Comparison of ENCODE assay signal across 8 cellular contexts in the genomic region with DNA sequence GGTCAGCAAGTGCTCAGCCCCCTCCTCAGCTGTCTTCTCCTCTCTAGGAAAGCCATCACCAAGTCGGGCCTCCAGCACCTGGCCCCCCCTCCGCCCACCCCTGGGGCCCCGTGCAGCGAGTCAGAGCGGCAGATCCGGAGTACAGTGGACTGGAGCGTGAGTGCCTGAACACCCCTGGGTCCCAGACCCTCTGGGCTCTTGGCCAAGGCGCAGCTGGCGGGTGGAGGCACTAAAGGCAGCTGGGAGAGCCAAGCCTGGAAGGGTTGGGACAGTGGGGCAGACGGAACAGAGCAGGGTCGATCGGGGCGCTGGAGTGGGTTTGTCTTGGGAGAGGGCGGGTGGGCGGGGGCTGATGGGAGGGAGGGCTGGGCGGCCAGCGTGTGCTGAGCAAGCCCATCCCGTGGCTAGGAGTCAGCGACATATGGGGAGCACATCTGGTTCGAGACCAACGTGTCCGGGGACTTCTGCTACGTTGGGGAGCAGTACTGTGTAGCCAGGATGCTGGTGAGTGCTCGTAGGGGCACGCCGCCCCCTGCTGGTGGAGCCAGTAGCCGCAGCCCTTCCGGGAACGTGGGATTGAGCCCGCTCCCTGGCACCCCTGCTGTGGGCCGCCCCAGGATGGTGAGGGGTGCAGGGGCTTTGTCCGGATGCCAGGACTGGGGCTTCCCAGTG. TPM values are rescaled to one million over a fixed set of nuclear protein-coding genes. Genes with fewer than 3 reads are reported as not detected.
A peak's percentile ranks its signal among the peaks of the same experiment; 100 is the strongest.
DNase-seq lines count a peak whose midpoint lies in the region; ATAC-seq and TF ChIP-seq lines count a peak whose summit lies in the region.

No MANE protein-coding gene starts in this region.

- no peaks in the 10 kb centered on the region for H3K9me2 ChIP-seq in SU-DHL-6 (replicated peaks; ENCODE audit: insufficient read depth, low read length)

- no peak overlapping the region for H3K4me3 ChIP-seq in SU-DHL-6 (ENCODE audit: insufficient read depth, low read length, poor library complexity, severe bottlenecking)

- H3K9ac ChIP-seq in SU-DHL-6 (ENCODE audit: low read length), result no peak overlapping the region

- H3K27ac Mint-ChIP-seq in activated naive CD8-positive, alpha-beta T cell treated with anti-CD3 and anti-CD28 coated beads for 36 hours, result peak overlapping the region; percentile 90

- H2AFZ ChIP-seq in SU-DHL-6 (ENCODE audit: low read depth, low read length, severe bottlenecking), result no peak overlapping the region

- H4K20me1 ChIP-seq in SU-DHL-6 (ENCODE audit: low read depth, low read length), result no peaks in the 10 kb centered on the region

- DNase-seq in NCI-H1417 (lab: John Stamatoyannopoulos, UW), result peak; percentile 34 to 56 (median 42)
- no peak for DNase-seq in NCI-H1417 treated with DMSO at 0.1 percent for 48 hours (lab: John Stamatoyannopoulos, UW)
- peak; percentile 82 for DNase-seq in activated naive CD8-positive, alpha-beta T cell treated with anti-CD3 and anti-CD28 coated beads for 36 hours
- DNase-seq in hepatic stellate cell (ENCODE audit: low spot score), result peak; percentile 62
- peak in 3 of 4 experiments; percentile 55 to 67 (median 55) for DNase-seq in stimulated activated CD4-positive, alpha-beta T cell treated with anti-CD3 and anti-CD28 coated beads, Interleukin-1b, Interleukin-23, amount 100 ng/mL, for 24 hours (ENCODE audit: low read depth in 4 of 4, low spot score in 1 of 4)

- peak; percentile 71 for ATAC-seq in HG03103 (IDR thresholded peaks at IDR 0.05; ENCODE audit: low read depth, unreplicated experiment)
- no peak for ATAC-seq in HG02571 (IDR thresholded peaks at IDR 0.05; ENCODE audit: unreplicated experiment)

- no peaks in the 10 kb centered on the region for H3K27me3 Mint-ChIP-seq in activated naive CD8-positive, alpha-beta T cell treated with anti-CD3 and anti-CD28 coated beads for 36 hours

- H3F3A ChIP-seq in SU-DHL-6 (ENCODE audit: insufficient read depth), result no peaks in the 10 kb centered on the region

- no peaks in the 10 kb centered on the region for H3K27me3 ChIP-seq in SU-DHL-6 (ENCODE audit: low read length)

- H3K9me3 Mint-ChIP-seq in activated naive CD8-positive, alpha-beta T cell treated with anti-CD3 and anti-CD28 coated beads for 36 hours, result no peaks in the 10 kb centered on the region

- peak overlapping the region; percentile 45 for H3K4me3 Mint-ChIP-seq in activated naive CD8-positive, alpha-beta T cell treated with anti-CD3 and anti-CD28 coated beads for 36 hours

- no peaks in the 10 kb centered on the region for H3K36me3 ChIP-seq in SU-DHL-6 (ENCODE audit: low read length)

- H3K36me3 Mint-ChIP-seq in activated naive CD8-positive, alpha-beta T cell treated with anti-CD3 and anti-CD28 coated beads for 36 hours, result peaks cover 20% of the 10 kb centered on the region

- 0 out of 2 replicates have a peak, but pooled peaks cover 4% of the 10 kb centered on the region for H3K79me2 ChIP-seq in SU-DHL-6 (ENCODE audit: insufficient read depth, low read length)

- H3K4me1 Mint-ChIP-seq in activated naive CD8-positive, alpha-beta T cell treated with anti-CD3 and anti-CD28 coated beads for 36 hours, result peaks cover 31% of the 10 kb centered on the region

- peak; percentile 57 for TF ChIP-seq CTCF in SU-DHL-6 (IDR thresholded peaks at IDR 0.05; ENCODE audit: insufficient read depth, low read length, poor library complexity, severe bottlenecking)

- no peak overlapping the region for H3K4me2 ChIP-seq in SU-DHL-6 (ENCODE audit: low read depth, low read length, poor library complexity, severe bottlenecking)

- H3K9me3 ChIP-seq in SU-DHL-6 (ENCODE audit: insufficient read depth, low read length), result no peaks in the 10 kb centered on the region

- H3K27ac ChIP-seq in SU-DHL-6 (ENCODE audit: low read depth, low read length), result no peak overlapping the region

RNA-seq across cellular contexts. Expression of a gene that starts 14.1 kb away (rescaled TPM):
- total RNA-seq in activated naive CD8-positive, alpha-beta T cell treated with anti-CD3 and anti-CD28 coated beads for 36 hours, result 1 to 10 TPM; 3.4 to 3.6 TPM

RNA-seq across cellular contexts. Expression of a gene that starts 20.1 kb away (rescaled TPM):
- total RNA-seq in activated naive CD8-positive, alpha-beta T cell treated with anti-CD3 and anti-CD28 coated beads for 36 hours, result 100 to 1,000 TPM in 1 of 2 experiments, 10 to 100 TPM in 1; 100.0 to 101 TPM

RNA-seq across cellular contexts. Expression of a gene that starts 24.2 kb away (rescaled TPM):
- under 1 TPM in 1 of 2 experiments, not detected in 1; 0.14 TPM for total RNA-seq in activated naive CD8-positive, alpha-beta T cell treated with anti-CD3 and anti-CD28 coated beads for 36 hours
